20 cellular contexts compared by ENCODE assay signal in the genomic region with DNA sequence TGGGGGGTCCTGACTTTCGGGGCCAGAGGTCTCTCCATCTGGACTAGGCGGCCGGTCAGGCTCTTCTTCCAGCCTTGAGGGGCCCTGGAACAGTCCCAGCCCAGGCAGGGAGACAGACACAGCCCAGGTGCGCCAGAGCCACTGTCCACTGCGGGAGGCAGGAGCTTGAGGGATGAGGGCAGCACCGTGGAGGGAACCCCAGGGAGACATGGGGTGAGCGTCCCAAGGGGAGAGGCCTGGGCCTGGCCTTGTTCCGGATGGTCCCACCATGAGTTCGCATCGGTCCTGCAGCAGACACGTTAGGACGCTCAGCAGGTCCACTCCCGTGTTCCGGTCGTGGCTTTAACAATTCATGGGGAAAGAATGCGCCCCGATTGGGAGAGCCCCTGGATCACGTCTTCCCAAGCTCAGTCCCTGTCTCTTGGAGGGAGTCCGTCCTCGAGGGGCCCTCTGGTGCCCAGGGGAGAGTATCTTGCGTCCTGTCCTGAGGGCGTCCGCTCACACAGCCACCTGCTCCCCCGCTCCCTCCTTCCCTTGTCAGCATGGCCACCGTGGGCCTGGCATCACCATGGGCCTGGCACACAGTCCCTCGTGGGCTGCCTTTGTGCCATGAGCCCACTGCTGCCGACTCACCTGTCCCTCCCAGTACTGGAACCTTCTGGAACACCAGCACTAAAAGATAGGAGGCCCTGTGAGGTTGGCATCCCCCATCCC. TPM values are rescaled to one million over a fixed set of nuclear protein-coding genes. Genes with fewer than 3 reads are reported as not detected.
DNase-seq lines count a peak whose midpoint lies in the region; ATAC-seq and TF ChIP-seq lines count a peak whose summit lies in the region.
"Had no signal": no experiment of that assay in that cellular context is flagged by ENCODE, and none has a peak within 500 bp of the region (broad histone marks: within the 10 kb centered on the region; RNA-seq: fewer than 3 reads in every experiment).

No MANE protein-coding gene starts in this region.

- peaks cover 4% of the 10 kb centered on the region for H3K79me2 ChIP-seq in osteoblast (ENCODE audit: insufficient read depth, low read length)
- H3K79me2 ChIP-seq in smooth muscle cell (ENCODE audit: low read depth) = no peaks in the 10 kb centered on the region

- H3K4me3 ChIP-seq in osteoblast (ENCODE audit: insufficient read depth, low read length) (no peak overlapping the region), smooth muscle cell (no peak overlapping the region)
- H3K4me3 ChIP-seq: GM23338, Peyer's patch had no signal

- H3K4me1 ChIP-seq in osteoblast (ENCODE audit: insufficient read depth, low read length) = no peaks in the 10 kb centered on the region
- no peaks in the 10 kb centered on the region for H3K4me1 ChIP-seq in smooth muscle cell (ENCODE audit: low read depth)
- H3K4me1 ChIP-seq: Caco-2 had no signal

- peaks cover 4% of the 10 kb centered on the region for H3K4me1 Mint-ChIP-seq in central memory CD8-positive, alpha-beta T cell
- H3K4me1 Mint-ChIP-seq: GM23338 had no signal

- H3K4me2 ChIP-seq in osteoblast (ENCODE audit: insufficient read depth, low read length) (no peak overlapping the region), smooth muscle cell (no peak overlapping the region)
- H3K4me2 ChIP-seq: GM23338 had no signal

- H3K36me3 ChIP-seq in osteoblast (ENCODE audit: insufficient read depth, low read length) (peaks cover 35% of the 10 kb centered on the region), smooth muscle cell (ENCODE audit: low read depth) (no peaks in the 10 kb centered on the region)

- no peaks in the 10 kb centered on the region for H3K9me3 ChIP-seq in osteoblast (ENCODE audit: low read depth, low read length)
- no peaks in the 10 kb centered on the region for H3K9me3 ChIP-seq in smooth muscle cell (replicated peaks; ENCODE audit: low read depth)
- H3K9me3 ChIP-seq: Caco-2, Peyer's patch had no signal

- 94% methylated on average over 27 of the region's 27 CpGs for WGBS in smooth muscle cell (ENCODE audit: low lambda C conversion rate)

- intact Hi-C loops in Right ventricle myocardium inferior (cut with DNase I) (no loop called here), left cardiac atrium (cut with DNase I) (no loop called here)

- no peak overlapping the region for H3K9ac ChIP-seq in smooth muscle cell (ENCODE audit: low read depth)

- H4K20me1 ChIP-seq in osteoblast (ENCODE audit: insufficient read depth, low read length) (no peaks in the 10 kb centered on the region), smooth muscle cell (ENCODE audit: low read depth) (peaks cover 6% of the 10 kb centered on the region)

- H3F3A ChIP-seq in smooth muscle cell (ENCODE audit: low read depth) = no peaks in the 10 kb centered on the region

- no peaks in the 10 kb centered on the region for H3K27me3 Mint-ChIP-seq in central memory CD8-positive, alpha-beta T cell
- H3K27me3 Mint-ChIP-seq: B cell; CD4-positive, alpha-beta T cell had no signal

- no peak overlapping the region for H3K27ac ChIP-seq in osteoblast (ENCODE audit: low read depth, low read length)
- H3K27ac ChIP-seq in smooth muscle cell (ENCODE audit: low read depth) = no peak overlapping the region
- H3K27ac ChIP-seq: Peyer's patch had no signal

- H3K36me3 Mint-ChIP-seq in central memory CD8-positive, alpha-beta T cell (ENCODE audit: insufficient read depth) = peaks cover 14% of the 10 kb centered on the region

- ATAC-seq in Right ventricle myocardium inferior = no peak
- no peak for ATAC-seq in left cardiac atrium
- ATAC-seq in central memory CD8-positive, alpha-beta T cell (replicated peaks; ENCODE audit: extremely low read depth, poor library complexity, severe bottlenecking) = no peak
- no peak for ATAC-seq in GM21390 (IDR thresholded peaks at IDR 0.05; ENCODE audit: unreplicated experiment)
- ATAC-seq in GM18498 (IDR thresholded peaks at IDR 0.05; ENCODE audit: unreplicated experiment) = no peak
- ATAC-seq: GM23338, HCT116 had no signal

- H2AFZ ChIP-seq in osteoblast (ENCODE audit: low read length) (no peak overlapping the region), smooth muscle cell (ENCODE audit: low read depth) (no peak overlapping the region)
- H2AFZ ChIP-seq: GM23338 had no signal

- TF ChIP-seq CTCF in osteoblast (IDR thresholded peaks at IDR 0.05; ENCODE audit: extremely low read depth, low read depth, low read length) (no peak), smooth muscle cell (IDR thresholded peaks at IDR 0.05; ENCODE audit: borderline replicate concordance, insufficient read depth, poor library complexity, severe bottlenecking) (no peak)

- no peaks in the 10 kb centered on the region for H3K9me3 Mint-ChIP-seq in central memory CD8-positive, alpha-beta T cell
- H3K9me3 Mint-ChIP-seq: CD4-positive, alpha-beta T cell; GM23338 had no signal

- H3K27ac Mint-ChIP-seq in central memory CD8-positive, alpha-beta T cell (ENCODE audit: low read depth) = peak overlapping the region; percentile 62
- H3K27ac Mint-ChIP-seq: B cell; CD4-positive, alpha-beta T cell had no signal

- H3K27me3 ChIP-seq in osteoblast (ENCODE audit: insufficient read depth, low read length) (no peaks in the 10 kb centered on the region), smooth muscle cell (ENCODE audit: low read depth) (no peaks in the 10 kb centered on the region)
- H3K27me3 ChIP-seq: Peyer's patch had no signal

- H3K4me3 Mint-ChIP-seq in central memory CD8-positive, alpha-beta T cell = no peak overlapping the region
- H3K4me3 Mint-ChIP-seq: B cell; CD4-positive, alpha-beta T cell; GM23338 had no signal

- DNase-seq in Right ventricle myocardium inferior (ENCODE audit: missing footprints) (peak; percentile 52), left cardiac atrium (no peak), osteoblast (ENCODE audit: insufficient read length, low spot score, missing footprints) (peak; percentile 73), smooth muscle cell (lab: John Stamatoyannopoulos, UW; ENCODE audit: unreplicated experiment) (no peak), hypothalamus (lab: John Stamatoyannopoulos, UW) (no peak)
- no peak for DNase-seq in central memory CD8-positive, alpha-beta T cell (ENCODE audit: low spot score in 2 of 2)
- DNase-seq: 8988T; Caco-2; CD4-positive, alpha-beta T cell; GDM1; KBM-7; NCI-H1105; NCI-H1694; Right ventricle myocardium superior had no signal

RNA-seq across cellular contexts. Expression of a gene that starts 6.7 kb away (rescaled TPM):
- 52.3 TPM for total RNA-seq in Right ventricle myocardium inferior
- total RNA-seq in left cardiac atrium = 10 to 100 TPM; 39.1 to 41.0 TPM
- 15.0 and 18.1 TPM in 2 replicates for total RNA-seq in osteoblast
- total RNA-seq in smooth muscle cell = 15.4 and 17.6 TPM in 2 replicates
- polyA plus RNA-seq in smooth muscle cell = 47.6 and 48.3 TPM in 2 replicates

RNA-seq across cellular contexts. Expression of a gene that starts 47.4 kb away (rescaled TPM):
- total RNA-seq in Right ventricle myocardium inferior (9.1 TPM), left cardiac atrium (10 to 100 TPM; 11.0 to 11.6 TPM), osteoblast (31.2 and 39.4 TPM in 2 replicates), smooth muscle cell (6.3 and 15.6 TPM in 2 replicates)
- polyA plus RNA-seq in smooth muscle cell = 15.3 and 22.5 TPM in 2 replicates

RNA-seq across cellular contexts. Expression of a gene that starts 47.7 kb away (rescaled TPM):
- 1.5 TPM for total RNA-seq in Right ventricle myocardium inferior
- total RNA-seq in left cardiac atrium = under 1 TPM; 0.52 to 0.85 TPM
- 1.1 and 2.7 TPM in 2 replicates for total RNA-seq in osteoblast
- total RNA-seq in smooth muscle cell = 0.22 TPM in 1 of 2 replicates, not detected in the other
- polyA plus RNA-seq in smooth muscle cell = 1.1 and 2.9 TPM in 2 replicates
- total RNA-seq: Peyer's patch had no signal

Comparison
In these comparisons a context has a peak if more than half of its experiments do, and no peak if none do; other contexts are left out.
1. DNase-seq: peak in Right ventricle myocardium inferior (single experiment) and osteoblast (single experiment); none in left cardiac atrium (single experiment), central memory CD8-positive, alpha-beta T cell (0 of 2), smooth muscle cell (single experiment) and hypothalamus (0 of 51).